ENCODE assay signal across 12 cellular contexts in genomic region chr2:20165677-20166509, GRCh38. TPM values are rescaled to one million over a fixed set of nuclear protein-coding genes. Genes with fewer than 3 reads are reported as not detected.
DNase-seq lines count a peak whose midpoint lies in the region; ATAC-seq and TF ChIP-seq lines count a peak whose summit lies in the region.
"Had no signal": no experiment of that assay in that cellular context is flagged by ENCODE, and none has a peak within 500 bp of the region (broad histone marks: within the 10 kb centered on the region; RNA-seq: fewer than 3 reads in every experiment).

No MANE protein-coding gene starts in this region.

- no TSS peak for BruUV-seq in mammary epithelial cell (replicated peaks; lab: Mats Ljungman, UMichigan)

- peaks cover 24% of the 10 kb centered on the region for H3K4me1 ChIP-seq in mammary epithelial cell (ENCODE audit: insufficient read depth, low read length)
- no peaks in the 10 kb centered on the region for H3K4me1 ChIP-seq in breast epithelium
- H3K4me1 ChIP-seq in right cardiac atrium (ENCODE audit: control insufficient read depth, insufficient read depth, low read length) = no peaks in the 10 kb centered on the region
- H3K4me1 ChIP-seq: SJCRH30 had no signal

- H3K27me3 ChIP-seq in mammary epithelial cell (ENCODE audit: insufficient read depth, low read length) = no peaks in the 10 kb centered on the region
- H3K27me3 ChIP-seq in breast epithelium = no peaks in the 10 kb centered on the region
- H3K27me3 ChIP-seq in right cardiac atrium (ENCODE audit: control insufficient read depth, insufficient read depth) = no peaks in the 10 kb centered on the region
- H3K27me3 ChIP-seq: ovary had no signal

- H2AFZ ChIP-seq in mammary epithelial cell (ENCODE audit: low read depth, low read length) = peak overlapping the region; percentile 30

- H3K79me2 ChIP-seq in mammary epithelial cell (ENCODE audit: insufficient read depth, low read length) = no peaks in the 10 kb centered on the region

- dilution Hi-C loops in mammary epithelial cell (cut with HindIII; ENCODE audit: low sequenced_read_pairs) = no loop called here

- no peak overlapping the region for H3K4me3 ChIP-seq in mammary epithelial cell (replicated peaks in 1 of 3; ENCODE audit: insufficient read depth in 1 of 3, low read depth in 2 of 3, low read length in 3 of 3)
- no peak overlapping the region for H3K4me3 ChIP-seq in breast epithelium
- H3K4me3 ChIP-seq in right cardiac atrium (ENCODE audit: low read length) = no peak overlapping the region
- H3K4me3 ChIP-seq: ovary, SJCRH30 had no signal

- peak overlapping the region; percentile 53 for H3K4me2 ChIP-seq in mammary epithelial cell (ENCODE audit: insufficient read depth, low read depth, low read length)

- in situ Hi-C loops in mammary epithelial cell (cut with MboI; ENCODE audit: low sequenced_read_pairs in 2 of 2) = no loop called here

- H3K27ac ChIP-seq in mammary epithelial cell (ENCODE audit: insufficient read depth, low read depth, low read length) (peak overlapping the region; percentile 31), breast epithelium (no peak overlapping the region), right cardiac atrium (ENCODE audit: low read length) (no peak overlapping the region)
- H3K27ac ChIP-seq: ovary, SJCRH30 had no signal

- 70% methylated on average over 9 of the region's 9 CpGs for WGBS in mammary epithelial cell (ENCODE audit: low coverage, missing lambda C conversion rate)
- 86% methylated on average over 9 of the region's 9 CpGs for WGBS in right cardiac atrium

- H4K20me1 ChIP-seq in mammary epithelial cell (ENCODE audit: insufficient read depth, low read length) = no peaks in the 10 kb centered on the region

- no peaks in the 10 kb centered on the region for H3K36me3 ChIP-seq in mammary epithelial cell (ENCODE audit: insufficient read depth, low read length)
- no peaks in the 10 kb centered on the region for H3K36me3 ChIP-seq in breast epithelium
- H3K36me3 ChIP-seq: ovary, SJCRH30 had no signal

- H3K9me3 ChIP-seq in mammary epithelial cell (replicated peaks; ENCODE audit: insufficient read depth, low read length) (no peaks in the 10 kb centered on the region), breast epithelium (no peaks in the 10 kb centered on the region), right cardiac atrium (ENCODE audit: control insufficient read depth, low read length) (no peaks in the 10 kb centered on the region)
- H3K9me3 ChIP-seq: ovary, SJCRH30 had no signal

- peak; percentile 62 for ATAC-seq in HG03432 (IDR thresholded peaks at IDR 0.05; ENCODE audit: unreplicated experiment)
- ATAC-seq in right cardiac atrium = no peak
- ATAC-seq in HG03097 (IDR thresholded peaks at IDR 0.05; ENCODE audit: low FRiP score, unreplicated experiment) = no peak

- CTCF ChIA-PET in mammary epithelial cell (lab: Charles Lee; ENCODE audit: low non-redundant PET) = no interaction called here

- DNase-seq in mammary epithelial cell (no peak), breast epithelium (ENCODE audit: low spot score in 2 of 2) (no peak), ecto neural progenitor cell (ENCODE audit: low spot score) (peak; percentile 30), NCI-H2171 (lab: John Stamatoyannopoulos, UW) (no peak), right cardiac atrium (no peak)
- DNase-seq in stimulated activated naive CD4-positive, alpha-beta T cell treated with Interleukin-2 at 50 U/mL for 16 hours (lab: John Stamatoyannopoulos, UW) = no peak
- DNase-seq: activated T-cell treated with anti-CD3 and anti-CD28 coated beads for 4 hours, NCI-H1092, ovary, SJCRH30 had no signal

- TF ChIP-seq POLR2A in breast epithelium (IDR thresholded peaks at IDR 0.05) = no peak

- no peak overlapping the region for H3K9ac ChIP-seq in mammary epithelial cell (ENCODE audit: insufficient read depth, low read length)

- intact Hi-C loops in mammary epithelial cell (cut with micrococcal nuclease) = no loop called here
- intact Hi-C loops in breast epithelium (cut with DNase I; ENCODE audit: low total_unique reads) = no loop called here
- intact Hi-C loops in right cardiac atrium (cut with DNase I) = no loop called here

- TF ChIP-seq CTCF in mammary epithelial cell (conservative IDR thresholded peaks at IDR 0.05 in 1 of 2, IDR thresholded peaks at IDR 0.05 in 1 of 2; ENCODE audit: extremely low read depth in 1 of 2, insufficient read depth in 1 of 2, low read depth in 1 of 2, low read length in 2 of 2) = no peak
- no peak for TF ChIP-seq CTCF in breast epithelium (IDR thresholded peaks at IDR 0.05)

RNA-seq across cellular contexts. Expression of gene SDC1, which starts 59.0 kb away (rescaled TPM):
- total RNA-seq in mammary epithelial cell (1,000 to 10,000 TPM in 1 of 2 donors, 100 to 1,000 TPM in 1; 574 to 1,408 TPM), breast epithelium (10 to 100 TPM in 2 of 3 donors, 1 to 10 TPM in 1; 2.6 to 51.8 (median 38.7) TPM), right cardiac atrium (under 1 TPM; 0.09 to 0.25 (median 0.20) TPM)
- polyA plus RNA-seq in mammary epithelial cell (1,215 TPM), right cardiac atrium (0.23 TPM)
- 602 TPM for polyA minus RNA-seq in mammary epithelial cell

Comparison
In these comparisons a context has a peak if more than half of its experiments do, and no peak if none do; other contexts are left out.
1. RNA of gene SDC1, which starts 59.0 kb away (total RNA-seq): 574 to 1,408 TPM in mammary epithelial cell; 2.6 to 51.8 TPM in breast epithelium and 0.09 to 0.25 TPM in right cardiac atrium; every median in the first group is over 10 times any median in the second.